In genomic region chr16:61595605-61596004, GRCh38 we compare ENCODE assay signal across 1 cellular context.
TF ChIP-seq lines count a peak whose summit lies in the region.

No MANE protein-coding gene starts in this region.

TF ChIP-seq in HepG2, 621 proteins besides CTCF, POLR2A, EP300 and RAD21 (continued from another document and continues in another):
- TF ChIP-seq ZBTB40 (IDR thresholded peaks at IDR 0.05) = no peak
- no peak for TF ChIP-seq ZBTB40 (CRISPR knock-in tag; IDR thresholded peaks at IDR 0.05)
- TF ChIP-seq ZKSCAN5 (CRISPR knock-in tag; IDR thresholded peaks at IDR 0.05) = peak; percentile 78; the same call in 1 of the 2 replicates
- no peak for TF ChIP-seq POGZ (CRISPR knock-in tag; IDR thresholded peaks at IDR 0.05)
- no peak for TF ChIP-seq HOXD1 (CRISPR knock-in tag; IDR thresholded peaks at IDR 0.05)
- TF ChIP-seq ZNF180 (CRISPR knock-in tag; IDR thresholded peaks at IDR 0.05; ENCODE audit: borderline replicate concordance, low read depth) = no peak
- no peak for TF ChIP-seq ZNF597 (CRISPR knock-in tag; IDR thresholded peaks at IDR 0.05)
- no peak for TF ChIP-seq EED (CRISPR knock-in tag; IDR thresholded peaks at IDR 0.05)
- TF ChIP-seq ZFP91 (CRISPR knock-in tag; IDR thresholded peaks at IDR 0.05; ENCODE audit: borderline replicate concordance) = no peak
- TF ChIP-seq CREB1 (IDR thresholded peaks at IDR 0.05) = no peak
- TF ChIP-seq CREB1 (CRISPR knock-in tag; IDR thresholded peaks at IDR 0.05) = no peak
- TF ChIP-seq GABPA (IDR thresholded peaks at IDR 0.05; ENCODE audit: low read depth, low read length) = no peak
- TF ChIP-seq GABPA (CRISPR knock-in tag; IDR thresholded peaks at IDR 0.05; ENCODE audit: low read depth) = peak; percentile 55; the same call in 1 of the 2 replicates
- no peak for TF ChIP-seq ZSCAN12 (CRISPR knock-in tag; IDR thresholded peaks at IDR 0.05)
- no peak for TF ChIP-seq SMAD1 (CRISPR knock-in tag; IDR thresholded peaks at IDR 0.05; ENCODE audit: borderline replicate concordance, low read depth)
- no peak for TF ChIP-seq RBM39 (IDR thresholded peaks at IDR 0.05; ENCODE audit: low read depth, low read length, poor library complexity, severe bottlenecking)
- no peak for TF ChIP-seq ZNF362 (CRISPR knock-in tag; IDR thresholded peaks at IDR 0.05; ENCODE audit: borderline replicate concordance)
- TF ChIP-seq ELF4 (CRISPR knock-in tag; IDR thresholded peaks at IDR 0.05; ENCODE audit: borderline replicate concordance) = no peak
- no peak for TF ChIP-seq ZBTB37 (CRISPR knock-in tag; IDR thresholded peaks at IDR 0.05)
- no peak for TF ChIP-seq ZBTB34 (CRISPR knock-in tag; IDR thresholded peaks at IDR 0.05)
- TF ChIP-seq ZNF17 (CRISPR knock-in tag; IDR thresholded peaks at IDR 0.05) = no peak
- no peak for TF ChIP-seq ZBTB4 (CRISPR knock-in tag; IDR thresholded peaks at IDR 0.05; ENCODE audit: borderline replicate concordance)
- no peak for TF ChIP-seq ZSCAN29 (CRISPR knock-in tag; conservative IDR thresholded peaks at IDR 0.05)
- TF ChIP-seq ZNF354B (CRISPR knock-in tag; IDR thresholded peaks at IDR 0.05) = no peak
- no peak for TF ChIP-seq GTF3A (CRISPR knock-in tag; conservative IDR thresholded peaks at IDR 0.05)
- TF ChIP-seq TCF7L2 (IDR thresholded peaks at IDR 0.05; ENCODE audit: low read depth, low read length) = no peak
